In the genomic region with DNA sequence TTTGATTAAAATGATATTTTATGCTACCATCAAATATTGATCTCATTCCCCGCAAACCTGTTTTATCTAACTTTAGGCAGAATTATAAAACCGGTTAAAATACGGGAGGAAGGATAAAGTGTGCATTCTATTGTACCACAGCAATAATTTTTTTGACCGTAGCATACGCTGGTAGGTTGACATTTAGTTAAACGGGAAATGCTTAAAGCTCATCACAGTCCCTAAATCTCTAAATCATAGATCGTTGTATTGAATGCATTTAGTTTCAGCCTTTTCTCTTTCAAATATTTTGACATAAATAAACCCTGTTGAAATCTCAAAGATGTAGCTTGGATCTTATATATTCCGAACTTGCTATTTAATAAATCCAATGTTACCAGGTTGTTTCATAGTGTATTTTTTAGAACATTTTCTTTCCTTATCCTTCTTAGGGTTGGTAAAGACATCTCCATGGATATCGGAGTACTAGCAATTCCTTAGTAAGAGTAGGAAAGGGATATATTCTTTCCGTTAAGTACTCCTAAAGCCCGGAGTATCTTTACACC, we compare ENCODE assay signal across 8 cellular contexts. TPM values are rescaled to one million over a fixed set of nuclear protein-coding genes. Genes with fewer than 3 reads are reported as not detected.
DNase-seq lines count a peak whose midpoint lies in the region; ATAC-seq lines count a peak whose summit lies in the region.

No MANE protein-coding gene starts in this region.

- H3K4me3 Mint-ChIP-seq in CD4-positive, CD25-positive, alpha-beta regulatory T cell, result peak overlapping the region; percentile 91 to 96 (median 94)
- H3K4me3 Mint-ChIP-seq in naive thymus-derived CD4-positive, alpha-beta T cell, result peak overlapping the region; percentile 87 to 99 (median 93)

- H3K4me3 ChIP-seq in CD4-positive, CD25-positive, alpha-beta regulatory T cell (ENCODE audit: low read depth, low read length), result peak overlapping the region; percentile 98
- peak overlapping the region; percentile 68 for H3K4me3 ChIP-seq in naive thymus-derived CD4-positive, alpha-beta T cell (ENCODE audit: low read length)

- peaks cover 35 to 50% (median 42%) of the 10 kb centered on the region in 4 donors for H3K4me1 Mint-ChIP-seq in CD4-positive, CD25-positive, alpha-beta regulatory T cell
- peaks cover 18 to 52% (median 41%) of the 10 kb centered on the region in 7 donors for H3K4me1 Mint-ChIP-seq in naive thymus-derived CD4-positive, alpha-beta T cell

- H3K36me3 Mint-ChIP-seq in CD4-positive, CD25-positive, alpha-beta regulatory T cell, result peaks cover 10% of the 10 kb centered on the region
- H3K36me3 Mint-ChIP-seq in naive thymus-derived CD4-positive, alpha-beta T cell, result peaks cover 4 to 25% (median 12%) of the 10 kb centered on the region in 5 donors

- peaks cover 0 to 13% (median 2%) of the 10 kb centered on the region in 7 donors for H3K9me3 Mint-ChIP-seq in CD4-positive, CD25-positive, alpha-beta regulatory T cell
- H3K9me3 Mint-ChIP-seq in naive thymus-derived CD4-positive, alpha-beta T cell, result peaks cover 4 to 10% (median 9%) of the 10 kb centered on the region in 11 donors

- H3K36me3 ChIP-seq in CD4-positive, CD25-positive, alpha-beta regulatory T cell (ENCODE audit: control insufficient read depth, insufficient read depth, low read length), result no peaks in the 10 kb centered on the region
- no peaks in the 10 kb centered on the region for H3K36me3 ChIP-seq in naive thymus-derived CD4-positive, alpha-beta T cell (ENCODE audit: control insufficient read depth in 2 of 3, insufficient read depth in 3 of 3, low read length in 3 of 3)

- peaks cover 24% of the 10 kb centered on the region for H3K4me1 ChIP-seq in CD4-positive, CD25-positive, alpha-beta regulatory T cell (ENCODE audit: control insufficient read depth, insufficient read depth, low read length, poor library complexity, severe bottlenecking)
- peaks cover 7 to 15% of the 10 kb centered on the region in 2 donors for H3K4me1 ChIP-seq in naive thymus-derived CD4-positive, alpha-beta T cell (ENCODE audit: control insufficient read depth in 2 of 2, insufficient read depth in 2 of 2, low read length in 2 of 2)

- peaks cover 6 to 9% of the 10 kb centered on the region in 2 experiments for H3K9me3 ChIP-seq in CD4-positive, CD25-positive, alpha-beta regulatory T cell (ENCODE audit: control insufficient read depth in 2 of 2, low read length in 2 of 2)
- H3K9me3 ChIP-seq in naive thymus-derived CD4-positive, alpha-beta T cell (ENCODE audit: control insufficient read depth in 2 of 3, low read length in 3 of 3), result peaks cover 0 to under 1% (median 0%) of the 10 kb centered on the region in 3 experiments

- H3K27me3 ChIP-seq in CD4-positive, CD25-positive, alpha-beta regulatory T cell (ENCODE audit: control insufficient read depth, insufficient read depth, low read length), result no peaks in the 10 kb centered on the region
- no peaks in the 10 kb centered on the region for H3K27me3 ChIP-seq in naive thymus-derived CD4-positive, alpha-beta T cell (ENCODE audit: control insufficient read depth in 2 of 2, insufficient read depth in 2 of 2, low read length in 2 of 2)

- peak overlapping the region; percentile 92 for H3K27ac ChIP-seq in CD4-positive, CD25-positive, alpha-beta regulatory T cell (ENCODE audit: insufficient read depth, low read length, poor library complexity, severe bottlenecking)
- peak overlapping the region; percentile 39 for H3K27ac ChIP-seq in caudate nucleus (ENCODE audit: low read depth, low read length)
- H3K27ac ChIP-seq in naive thymus-derived CD4-positive, alpha-beta T cell (ENCODE audit: low read depth, low read length), result peak overlapping the region; percentile 94

- no peak for ATAC-seq in CD4-positive, CD25-positive, alpha-beta regulatory T cell (ENCODE audit: low read depth in 2 of 2)
- ATAC-seq in naive thymus-derived CD4-positive, alpha-beta T cell, result no peak
- no peak for ATAC-seq in left lobe of liver

- H3K27ac Mint-ChIP-seq in CD4-positive, CD25-positive, alpha-beta regulatory T cell, result peak overlapping the region; percentile 86 to 99 (median 90)
- H3K27ac Mint-ChIP-seq in naive thymus-derived CD4-positive, alpha-beta T cell, result peak overlapping the region; percentile 97 to 100 (median 99)

- CTCF ChIA-PET in naive thymus-derived CD4-positive, alpha-beta T cell (lab: Charles Lee), result interaction anchor here (0.6 kb wide), 1 partner anchor 52 kb away, joined by 3 read pairs; no protein-coding TSS in a partner anchor

- POLR2A ChIA-PET in naive thymus-derived CD4-positive, alpha-beta T cell (lab: Charles Lee), result interaction anchor here (0.5 to 4.2 kb wide), 22 partner anchors 13 to 499 kb away, joined by 3 to 88 read pairs (median 5); a partner anchor contains a TSS

- peaks cover 4% of the 10 kb centered on the region for H3K27me3 Mint-ChIP-seq in CD4-positive, CD25-positive, alpha-beta regulatory T cell
- H3K27me3 Mint-ChIP-seq in naive thymus-derived CD4-positive, alpha-beta T cell, result no peaks in the 10 kb centered on the region

- intact Hi-C loops in naive thymus-derived CD4-positive, alpha-beta T cell (cut with micrococcal nuclease), result loop anchor here (1.0 to 5.0 kb wide), 12 partner anchors 14 to 744 kb away; a partner anchor contains a TSS

- peak in 1 of 3 donors; percentile 51 for DNase-seq in CD4-positive, CD25-positive, alpha-beta regulatory T cell
- peak; percentile 29 for DNase-seq in LHCN-M2 (ENCODE audit: low read depth)
- no peak for DNase-seq in caudate nucleus (lab: John Stamatoyannopoulos, UW)
- DNase-seq in naive thymus-derived CD4-positive, alpha-beta T cell, result peak in 5 of 9 donors; percentile 20 to 45 (median 29)
- DNase-seq in left lobe of liver (ENCODE audit: low spot score), result no peak
- DNase-seq in globus pallidus (ENCODE audit: low spot score), result no peak
- no peak for DNase-seq in COLO668 (lab: John Stamatoyannopoulos, UW; ENCODE audit: unreplicated experiment)
- DNase-seq in ureter (ENCODE audit: low spot score), result no peak

RNA-seq across cellular contexts. Expression of a gene that starts 0.8 kb away (rescaled TPM):
- total RNA-seq in CD4-positive, CD25-positive, alpha-beta regulatory T cell, result 90.8 TPM
- polyA plus RNA-seq in CD4-positive, CD25-positive, alpha-beta regulatory T cell, result 10 to 100 TPM; 32.8 to 55.3 (median 45.7) TPM
- total RNA-seq in LHCN-M2 (2014; rRNA removed) (7.8 and 16.2 TPM in 2 replicates), left lobe of liver (1.4 TPM), ureter (8.7 TPM)
- polyA plus RNA-seq in LHCN-M2 (2012), result 5.8 TPM
- total RNA-seq in naive thymus-derived CD4-positive, alpha-beta T cell, result 10 to 100 TPM; 50.1 to 86.8 (median 73.8) TPM
- 10 to 100 TPM; 22.1 to 61.2 TPM for polyA plus RNA-seq in naive thymus-derived CD4-positive, alpha-beta T cell

RNA-seq across cellular contexts. Expression of a gene that starts 12.9 kb away (rescaled TPM):
- total RNA-seq in CD4-positive, CD25-positive, alpha-beta regulatory T cell, result not detected
- not detected for polyA plus RNA-seq in CD4-positive, CD25-positive, alpha-beta regulatory T cell
- total RNA-seq in LHCN-M2 (2014; rRNA removed), result not detected in 2 replicates
- not detected for polyA plus RNA-seq in LHCN-M2 (2012)
- not detected for total RNA-seq in naive thymus-derived CD4-positive, alpha-beta T cell
- not detected for polyA plus RNA-seq in naive thymus-derived CD4-positive, alpha-beta T cell
- not detected for total RNA-seq in left lobe of liver
- total RNA-seq in ureter, result not detected

RNA-seq across cellular contexts. Expression of a gene that starts 41.1 kb away (rescaled TPM):
- total RNA-seq in CD4-positive, CD25-positive, alpha-beta regulatory T cell, result not detected
- polyA plus RNA-seq in CD4-positive, CD25-positive, alpha-beta regulatory T cell, result under 1 TPM; 0.49 to 0.78 (median 0.71) TPM
- total RNA-seq in LHCN-M2 (2014; rRNA removed), result not detected in 2 replicates
- not detected for polyA plus RNA-seq in LHCN-M2 (2012)
- total RNA-seq in naive thymus-derived CD4-positive, alpha-beta T cell, result 10 to 100 TPM in 1 of 5 experiments, 1 to 10 TPM in 2, under 1 TPM in 2; 0.35 to 34.8 (median 1.0) TPM
- polyA plus RNA-seq in naive thymus-derived CD4-positive, alpha-beta T cell, result 1 to 10 TPM; 1.3 to 1.6 TPM
- not detected for total RNA-seq in left lobe of liver
- total RNA-seq in ureter, result 0.42 TPM

Comparison
In these comparisons a context has a peak if more than half of its experiments do, and no peak if none do; other contexts are left out.
1. DNase-seq: peak in LHCN-M2 (single experiment) and naive thymus-derived CD4-positive, alpha-beta T cell (5 of 9); none in caudate nucleus (0 of 61), left lobe of liver (single experiment), globus pallidus (single experiment), COLO668 (single experiment) and ureter (single experiment).
2. H3K27ac ChIP-seq: peak in every context shown above with its lines; median percentile 94 in naive thymus-derived CD4-positive, alpha-beta T cell; 92 in CD4-positive, CD25-positive, alpha-beta regulatory T cell; 39 in caudate nucleus.